In the genomic region with DNA sequence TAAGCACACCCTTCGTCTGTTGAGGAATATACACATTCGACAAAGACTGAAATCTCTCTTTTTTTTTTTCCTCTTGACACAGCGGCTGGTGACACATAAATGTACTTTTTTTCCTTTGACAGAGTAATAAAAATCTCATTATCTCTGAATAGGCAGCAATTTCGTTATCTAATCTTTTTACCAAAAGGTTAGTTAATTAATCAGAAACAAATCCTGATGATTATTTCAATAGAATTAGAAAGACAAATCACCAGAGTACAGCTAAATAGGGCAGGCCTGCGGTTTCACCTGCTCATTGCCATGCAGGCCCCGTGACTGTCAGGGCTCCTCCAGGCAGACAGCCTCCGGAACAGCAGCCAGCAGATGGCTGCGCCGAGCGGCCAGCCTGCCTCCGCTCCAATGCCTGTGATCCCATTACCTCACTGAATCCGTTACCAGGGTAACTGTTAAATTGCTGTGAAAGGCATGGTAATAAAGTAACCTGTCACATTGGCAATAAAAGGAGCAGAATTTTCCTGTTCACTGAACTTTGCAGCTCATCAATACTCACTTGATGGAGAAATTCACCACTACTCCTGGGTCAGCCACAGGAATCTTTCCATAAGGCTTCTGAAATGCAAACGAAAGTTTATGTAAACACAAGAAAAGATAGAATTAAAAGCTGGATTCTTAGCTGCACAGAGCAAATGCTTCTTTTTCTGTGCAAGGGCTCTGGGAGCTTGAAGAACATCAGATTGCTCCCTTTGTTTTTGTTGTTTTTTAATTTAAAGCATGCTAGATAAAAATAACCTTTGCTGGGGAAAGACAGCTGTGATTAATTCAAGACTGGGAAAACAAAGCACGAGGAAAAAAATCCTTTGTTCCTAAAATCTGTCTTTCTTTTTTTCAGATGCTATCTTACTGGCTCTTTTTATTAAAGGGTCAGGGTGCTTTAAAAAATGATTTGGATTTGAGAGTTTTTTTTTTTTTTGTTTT, we compare ENCODE assay signal across 8 cellular contexts.
A peak's percentile ranks its signal among the peaks of the same experiment; 100 is the strongest.
DNase-seq lines count a peak whose midpoint lies in the region; ATAC-seq and TF ChIP-seq lines count a peak whose summit lies in the region.

No MANE protein-coding gene starts in this region.

- peaks cover 19 to 35% (median 24%) of the 10 kb centered on the region in 3 donors for H3K4me1 ChIP-seq in skeletal muscle tissue (ENCODE audit: control insufficient read depth in 3 of 3, insufficient read depth in 3 of 3, low read length in 3 of 3)

- H3K36me3 ChIP-seq in skeletal muscle tissue (ENCODE audit: control insufficient read depth in 3 of 3, insufficient read depth in 3 of 3, low read length in 3 of 3), result no peaks in the 10 kb centered on the region

- TF ChIP-seq CTCF in cardiac fibroblast (IDR thresholded peaks at IDR 0.05; ENCODE audit: low read depth, low read length), result peak; percentile 59

- H3K4me3 ChIP-seq in cardiac fibroblast (replicated peaks in 1 of 2; ENCODE audit: low read depth in 2 of 2, low read length in 2 of 2) (peak overlapping the region in 1 of 2 donors; percentile 6), skeletal muscle tissue (ENCODE audit: low read length in 3 of 3) (peak overlapping the region in 2 of 3 donors; percentile 47 to 55)

- H3K9ac ChIP-seq in skeletal muscle tissue (ENCODE audit: low read depth in 1 of 3, low read length in 3 of 3), result peak overlapping the region; percentile 46 to 62 (median 54)

- DNase-seq in NCI-H446 treated with DMSO at 0.1 percent for 48 hours (lab: John Stamatoyannopoulos, UW) (peak; percentile 93), cardiac fibroblast (ENCODE audit: low read depth in 2 of 2) (peak; percentile 80 to 87), iris pigment epithelial cell (ENCODE audit: low read depth) (peak; percentile 86), SKM-1 (lab: John Stamatoyannopoulos, UW; ENCODE audit: unreplicated experiment) (no peak), erythroblast (lab: John Stamatoyannopoulos, UW) (no peak)

- no peak for TF ChIP-seq POLR2A in erythroblast (IDR thresholded peaks at IDR 0.05; ENCODE audit: low read length)

- no peaks in the 10 kb centered on the region for H3K9me3 ChIP-seq in skeletal muscle tissue (ENCODE audit: control insufficient read depth in 3 of 3, low read length in 3 of 3)

- peak overlapping the region; percentile 54 for H3K27ac ChIP-seq in skeletal muscle tissue (ENCODE audit: low read depth, low read length)

- ATAC-seq in GM18498 (IDR thresholded peaks at IDR 0.05; ENCODE audit: unreplicated experiment), result peak; percentile 51
- ATAC-seq in HG03064 (IDR thresholded peaks at IDR 0.05; ENCODE audit: low read depth, unreplicated experiment), result peak; percentile 49

- no peaks in the 10 kb centered on the region for H3K27me3 ChIP-seq in skeletal muscle tissue (ENCODE audit: control insufficient read depth in 3 of 3, insufficient read depth in 3 of 3, low read length in 3 of 3)

Comparison
In these comparisons a context has a peak if more than half of its experiments do, and no peak if none do; other contexts are left out.
1. DNase-seq: peak in NCI-H446 treated with DMSO at 0.1 percent for 48 hours (single experiment), cardiac fibroblast (2 of 2) and iris pigment epithelial cell (single experiment); none in SKM-1 (single experiment) and erythroblast (0 of 2).